ENCODE assay signal across 20 cellular contexts in genomic region chr16:49018259-49018931, GRCh38.
"Had no signal": no experiment of that assay in that cellular context is flagged by ENCODE, and none has a peak within 500 bp of the region (broad histone marks: within the 10 kb centered on the region; RNA-seq: fewer than 3 reads in every experiment).

No MANE protein-coding gene starts in this region.

- H3K27me3 Mint-ChIP-seq: memory B cell had no signal

- H3K36me3 ChIP-seq: esophagus muscularis mucosa, gastrocnemius medialis, left ventricle myocardium inferior, lower lobe of right lung, neutrophil, transverse colon had no signal

- H3K36me3 Mint-ChIP-seq: immature natural killer cell; memory B cell; mesothelial cell of epicardium; natural killer cell treated with Interleukin-12 subunit alpha and Interleukin-12 subunit beta and Interleukin-15 and Interleukin-18, amount 100 ng/mL, for 72 hours; stimulated activated naive B cell treated with anti-CD40 and anti-IgM and Interleukin-4, amounts not matched to agents 10 μg/mL and 1 μg/mL and 100 μg/mL, for 72 hours had no signal

- H3K27me3 ChIP-seq: testis had no signal

- H3K4me1 Mint-ChIP-seq: immature natural killer cell; memory B cell; stimulated activated naive CD8-positive, alpha-beta T cell treated with anti-CD3 and anti-CD28 coated beads, Interleukin-15, amount 100 ng/mL, for 72 hours had no signal

- H3K9me3 ChIP-seq: esophagus muscularis mucosa, gastrocnemius medialis, left ventricle myocardium inferior, lower lobe of right lung, neutrophil, psoas muscle, testis, transverse colon had no signal

- H3K27ac Mint-ChIP-seq: effector memory CD8-positive, alpha-beta T cell; immature natural killer cell; memory B cell; mesothelial cell of epicardium; natural killer cell treated with Interleukin-12 subunit alpha and Interleukin-12 subunit beta and Interleukin-15 and Interleukin-18, amount 100 ng/mL, for 72 hours; stimulated activated naive B cell treated with anti-CD40 and anti-IgM and Interleukin-4, amounts not matched to agents 10 μg/mL and 1 μg/mL and 100 μg/mL, for 72 hours; stimulated activated naive CD8-positive, alpha-beta T cell treated with anti-CD3 and anti-CD28 coated beads, Interleukin-15, amount 100 ng/mL, for 72 hours had no signal

- H3K4me3 ChIP-seq: esophagus muscularis mucosa, gastrocnemius medialis, left ventricle myocardium inferior, lower lobe of right lung, psoas muscle, testis, transverse colon had no signal

- H3K9me3 Mint-ChIP-seq: mesothelial cell of epicardium; natural killer cell treated with Interleukin-12 subunit alpha and Interleukin-12 subunit beta and Interleukin-15 and Interleukin-18, amount 100 ng/mL, for 72 hours; stimulated activated naive CD8-positive, alpha-beta T cell treated with anti-CD3 and anti-CD28 coated beads, Interleukin-15, amount 100 ng/mL, for 72 hours had no signal

- H3K4me1 ChIP-seq: gastrocnemius medialis, lower lobe of right lung, psoas muscle, testis had no signal

- H3K27ac ChIP-seq: epithelial cell of prostate, esophagus muscularis mucosa, gastrocnemius medialis, left ventricle myocardium inferior, lower lobe of right lung, neutrophil, psoas muscle, testis, transverse colon had no signal

- DNase-seq: effector memory CD8-positive, alpha-beta T cell; gastrocnemius medialis; immature natural killer cell; kidney; left cardiac atrium; left ventricle myocardium inferior; lower lobe of right lung; psoas muscle; stimulated activated CD4-positive, alpha-beta T cell treated with anti-CD3 and anti-CD28 coated beads, Interleukin-2, amount 100 ng/mL, for 24 hours; stimulated activated CD4-positive, alpha-beta T cell treated with anti-CD3 and anti-CD28 coated beads, Interleukin-4, amount 100 ng/mL, for 4 hours; stimulated activated naive B cell treated with anti-CD40 and anti-IgM and Interleukin-4, amounts not matched to agents 10 μg/mL and 1 μg/mL and 100 μg/mL, for 72 hours; stimulated activated naive CD8-positive, alpha-beta T cell treated with anti-CD3 and anti-CD28 coated beads, Interleukin-15, amount 100 ng/mL, for 72 hours; testis; transverse colon had no signal

- FAIRE-seq: kidney had no signal

- H3K4me3 Mint-ChIP-seq: effector memory CD8-positive, alpha-beta T cell; immature natural killer cell; memory B cell; mesothelial cell of epicardium; natural killer cell treated with Interleukin-12 subunit alpha and Interleukin-12 subunit beta and Interleukin-15 and Interleukin-18, amount 100 ng/mL, for 72 hours; stimulated activated naive B cell treated with anti-CD40 and anti-IgM and Interleukin-4, amounts not matched to agents 10 μg/mL and 1 μg/mL and 100 μg/mL, for 72 hours; stimulated activated naive CD8-positive, alpha-beta T cell treated with anti-CD3 and anti-CD28 coated beads, Interleukin-15, amount 100 ng/mL, for 72 hours had no signal
